In the genomic region with DNA sequence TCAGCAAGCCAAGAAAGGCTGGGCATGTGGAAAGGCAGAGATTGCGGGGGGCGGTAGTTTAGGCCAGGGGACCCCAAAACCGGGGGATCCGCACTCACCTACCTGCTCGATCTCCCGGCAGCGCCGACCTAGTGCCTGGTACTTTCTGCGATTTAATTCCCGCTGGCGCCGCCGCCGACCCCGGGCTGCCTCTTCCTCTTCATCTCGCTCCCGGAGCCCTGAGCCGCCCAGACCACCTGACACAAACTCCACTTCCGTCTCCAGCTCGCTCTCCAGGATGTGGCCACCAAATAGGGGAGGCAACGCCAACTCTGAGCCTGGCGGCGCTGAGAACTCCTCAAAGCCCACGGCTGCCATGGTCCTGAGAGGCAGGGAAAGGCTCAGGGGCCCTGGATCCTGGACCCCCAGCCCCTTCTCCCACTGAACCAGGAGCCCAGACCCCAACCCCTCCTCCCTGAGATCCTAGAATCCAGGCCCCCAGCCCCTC, we compare ENCODE assay signal across 8 cellular contexts. TPM values are rescaled to one million over a fixed set of nuclear protein-coding genes. Genes with fewer than 3 reads are reported as not detected.
DNase-seq lines count a peak whose midpoint lies in the region; ATAC-seq and TF ChIP-seq lines count a peak whose summit lies in the region.

No MANE protein-coding gene starts in this region.

- peak overlapping the region; percentile 74 for H3K4me3 ChIP-seq in PC-3 (ENCODE audit: low read length)
- peak overlapping the region; percentile 48 for H3K4me3 ChIP-seq in cardiac muscle cell
- H3K4me3 ChIP-seq in parathyroid adenoma (ENCODE audit: low read depth, low read length) = peak overlapping the region; percentile 95

- H3K9ac ChIP-seq in PC-3 (ENCODE audit: low read length) (peak overlapping the region; percentile 78), parathyroid adenoma (no peak overlapping the region)

- H3K27me3 ChIP-seq in PC-3 (ENCODE audit: low read length) = no peaks in the 10 kb centered on the region
- no peaks in the 10 kb centered on the region for H3K27me3 ChIP-seq in cardiac muscle cell
- no peaks in the 10 kb centered on the region for H3K27me3 ChIP-seq in parathyroid adenoma (ENCODE audit: control insufficient read depth, insufficient read depth, low read length)

- no TSS peak for BruUV-seq in PC-3 (replicated peaks; lab: Mats Ljungman, UMichigan)

- intact Hi-C loops in PC-3 (cut with micrococcal nuclease) = no loop called here

- ATAC-seq in PC-3 (peak; percentile 63), HG03354 (IDR thresholded peaks at IDR 0.05; ENCODE audit: poor library complexity, severe bottlenecking, unreplicated experiment) (no peak), GM21717 (IDR thresholded peaks at IDR 0.05; ENCODE audit: unreplicated experiment) (no peak)
- peak; percentile 46 to 58 for ATAC-seq in activated naive CD4-positive, alpha-beta T cell treated with anti-CD3 and anti-CD28 coated beads, Interleukin-2, amount 50 U/mL, for 72 hours

- H3K4me1 ChIP-seq in PC-3 (ENCODE audit: insufficient read depth, low read length) (peaks cover 10% of the 10 kb centered on the region), cardiac muscle cell (ENCODE audit: low read depth) (peaks cover 10% of the 10 kb centered on the region), parathyroid adenoma (peaks cover 6% of the 10 kb centered on the region)

- no peaks in the 10 kb centered on the region for H4K20me1 ChIP-seq in PC-3 (ENCODE audit: low read length)

- no peaks in the 10 kb centered on the region for H3F3A ChIP-seq in PC-3 (ENCODE audit: low read length, unreplicated experiment)

- H3K9me3 ChIP-seq in PC-3 (ENCODE audit: low read length) (no peaks in the 10 kb centered on the region), cardiac muscle cell (ENCODE audit: low read depth) (no peaks in the 10 kb centered on the region), parathyroid adenoma (ENCODE audit: control insufficient read depth, low read length) (no peaks in the 10 kb centered on the region)

- TF ChIP-seq CTCF in PC-3 (conservative IDR thresholded peaks at IDR 0.05; ENCODE audit: low read depth, low read length) (no peak), cardiac muscle cell (IDR thresholded peaks at IDR 0.05; ENCODE audit: low read depth, low read length) (no peak), parathyroid adenoma (IDR thresholded peaks at IDR 0.05) (no peak)

- H3K4me2 ChIP-seq in PC-3 (ENCODE audit: low read length) = peak overlapping the region; percentile 95
- H3K4me2 ChIP-seq in parathyroid adenoma (ENCODE audit: low read length) = peak overlapping the region; percentile 86

- peaks cover 23 to 42% of the 10 kb centered on the region in 2 donors for H3K36me3 Mint-ChIP-seq in activated naive CD4-positive, alpha-beta T cell treated with anti-CD3 and anti-CD28 coated beads, Interleukin-2, amount 50 U/mL, for 72 hours

- CTCF ChIA-PET in PC-3 (lab: Charles Lee) = interaction anchor here (0.6 kb wide), 1 partner anchor 84 kb away, joined by 3 read pairs; no protein-coding TSS in a partner anchor

- POLR2A ChIA-PET in PC-3 (lab: Charles Lee; ENCODE audit: unreplicated experiment) = interaction anchor here (0.5 to 2.1 kb wide), 3 partner anchors 23 to 247 kb away, joined by 3 to 25 read pairs (median 8); partner anchors contain the start of genes CNOT3, MBOAT7 and MYADM

- H3K27ac ChIP-seq in PC-3 (ENCODE audit: low read length) (no peak overlapping the region), cardiac muscle cell (no peak overlapping the region), parathyroid adenoma (no peak overlapping the region)

- no peaks in the 10 kb centered on the region for H3K9me2 ChIP-seq in PC-3 (replicated peaks; ENCODE audit: low read length)

- peak overlapping the region; percentile 91 to 97 for H3K27ac Mint-ChIP-seq in activated naive CD4-positive, alpha-beta T cell treated with anti-CD3 and anti-CD28 coated beads, Interleukin-2, amount 50 U/mL, for 72 hours

- H3K36me3 ChIP-seq in PC-3 (ENCODE audit: low read depth, low read length) (peaks cover 11% of the 10 kb centered on the region; the same call in 1 of the 2 replicates), cardiac muscle cell (peaks cover 15% of the 10 kb centered on the region), parathyroid adenoma (ENCODE audit: control insufficient read depth, insufficient read depth, low read length) (no peaks in the 10 kb centered on the region)

- DNase-seq in NCI-H82 (lab: John Stamatoyannopoulos, UW) (peak; percentile 65), NCI-H82 treated with DMSO at 0.1 percent for 48 hours (lab: John Stamatoyannopoulos, UW; ENCODE audit: unreplicated experiment) (no peak), PC-3 (peak; percentile 64), cardiac muscle cell (ENCODE audit: low read depth in 1 of 2, low spot score in 1 of 2) (peak in 1 of 2 donors; percentile 57)
- peak; percentile 40 to 67 for DNase-seq in activated naive CD4-positive, alpha-beta T cell treated with anti-CD3 and anti-CD28 coated beads, Interleukin-2, amount 50 U/mL, for 72 hours (ENCODE audit: low spot score in 2 of 2)

- no peaks in the 10 kb centered on the region for H3K9me3 Mint-ChIP-seq in activated naive CD4-positive, alpha-beta T cell treated with anti-CD3 and anti-CD28 coated beads, Interleukin-2, amount 50 U/mL, for 72 hours

- H2AFZ ChIP-seq in PC-3 (ENCODE audit: low read length) (peak overlapping the region; percentile 67), parathyroid adenoma (peak overlapping the region; percentile 76)

- peaks cover 42% of the 10 kb centered on the region for H3K79me2 ChIP-seq in PC-3 (ENCODE audit: low read length)
- peaks cover 10% of the 10 kb centered on the region for H3K79me2 ChIP-seq in parathyroid adenoma

RNA-seq across cellular contexts. Expression of gene TFPT, which starts 1.1 kb away (rescaled TPM):
- total RNA-seq in PC-3 (2014; rRNA removed) = 55.4 and 74.2 TPM in 2 replicates
- total RNA-seq in activated naive CD4-positive, alpha-beta T cell treated with anti-CD3 and anti-CD28 coated beads, Interleukin-2, amount 50 U/mL, for 72 hours = 10 to 100 TPM; 30.4 to 37.4 TPM
- 26.1 and 27.5 TPM in 2 replicates for total RNA-seq in cardiac muscle cell
- 27.5 and 32.1 TPM in 2 replicates for polyA plus RNA-seq in cardiac muscle cell

RNA-seq across cellular contexts. Expression of gene PRPF31, which starts 1.2 kb away (rescaled TPM):
- total RNA-seq in PC-3 (2014; rRNA removed) (170 and 196 TPM in 2 replicates), cardiac muscle cell (73.9 and 79.8 TPM in 2 replicates)
- total RNA-seq in activated naive CD4-positive, alpha-beta T cell treated with anti-CD3 and anti-CD28 coated beads, Interleukin-2, amount 50 U/mL, for 72 hours = 10 to 100 TPM; 47.9 to 92.9 TPM
- 110 and 113 TPM in 2 replicates for polyA plus RNA-seq in cardiac muscle cell

RNA-seq across cellular contexts. Expression of gene NDUFA3, which starts 11.7 kb away (rescaled TPM):
- total RNA-seq in PC-3 (2014; rRNA removed) (91.6 and 138 TPM in 2 replicates), cardiac muscle cell (58.8 and 104 TPM in 2 replicates)
- 10 to 100 TPM; 59.4 to 76.1 TPM for total RNA-seq in activated naive CD4-positive, alpha-beta T cell treated with anti-CD3 and anti-CD28 coated beads, Interleukin-2, amount 50 U/mL, for 72 hours
- polyA plus RNA-seq in cardiac muscle cell = 546 and 585 TPM in 2 replicates

RNA-seq across cellular contexts. Expression of gene OSCAR, which starts 13.8 kb away (rescaled TPM):
- total RNA-seq in PC-3 (2014; rRNA removed) = 0.46 TPM in 1 of 2 replicates, not detected in the other
- under 1 TPM in 1 of 2 donors, not detected in 1; 0.72 TPM for total RNA-seq in activated naive CD4-positive, alpha-beta T cell treated with anti-CD3 and anti-CD28 coated beads, Interleukin-2, amount 50 U/mL, for 72 hours
- not detected in 2 replicates for total RNA-seq in cardiac muscle cell
- 0.32 and 0.61 TPM in 2 replicates for polyA plus RNA-seq in cardiac muscle cell

RNA-seq across cellular contexts. Expression of gene CNOT3, which starts 23.2 kb away (rescaled TPM):
- total RNA-seq in PC-3 (2014; rRNA removed) = 41.1 and 60.2 TPM in 2 replicates
- 10 to 100 TPM; 57.3 to 59.9 TPM for total RNA-seq in activated naive CD4-positive, alpha-beta T cell treated with anti-CD3 and anti-CD28 coated beads, Interleukin-2, amount 50 U/mL, for 72 hours
- total RNA-seq in cardiac muscle cell = 17.7 and 39.6 TPM in 2 replicates
- 52.1 and 52.8 TPM in 2 replicates for polyA plus RNA-seq in cardiac muscle cell

Comparison
In these comparisons a context has a peak if more than half of its experiments do, and no peak if none do; other contexts are left out.
1. ATAC-seq: peak in PC-3 (single experiment) and activated naive CD4-positive, alpha-beta T cell treated with anti-CD3 and anti-CD28 coated beads, Interleukin-2, amount 50 U/mL, for 72 hours (2 of 2); none in HG03354 (single experiment) and GM21717 (single experiment).
2. Peak in every context shown above with its lines, with median percentiles within 50 percentile points of each other: H3K4me3 ChIP-seq.